ENCODE assay signal across 8 cellular contexts in genomic region chr7:66204822-66205735, GRCh38. TPM values are rescaled to one million over a fixed set of nuclear protein-coding genes. Genes with fewer than 3 reads are reported as not detected.
DNase-seq lines count a peak whose midpoint lies in the region; ATAC-seq, FAIRE-seq and TF ChIP-seq lines count a peak whose summit lies in the region.

Gene TPST1 (plus strand): TSS chr7:66205334. CDS start chr7:66240426, 35,092 bp downstream.

- H2AFZ ChIP-seq in keratinocyte (ENCODE audit: control insufficient read depth, low read length) = peak within 1 kb of the TSS; percentile 80

- H3K36me3 ChIP-seq in keratinocyte (ENCODE audit: control insufficient read depth in 2 of 2, extremely low read depth in 1 of 2, insufficient read depth in 2 of 2, low read length in 2 of 2) = peaks cover 0 to 2% of the 10 kb centered on the region in 2 experiments

- H3K9me3 ChIP-seq in keratinocyte (ENCODE audit: control insufficient read depth, low read depth, low read length) = no peaks in the 10 kb centered on the region

- FAIRE-seq in keratinocyte (lab: Jason Lieb, UNC) = peak; percentile 51

- peak; percentile 99 for DNase-seq in AG08396 (ENCODE audit: low spot score)
- peak; percentile 97 for DNase-seq in NCI-H2227 treated with DMSO at 0.1 percent for 48 hours (lab: John Stamatoyannopoulos, UW)
- DNase-seq in activated CD4-positive, CD25-positive, alpha-beta regulatory T cell treated with anti-CD3 and anti-CD28 coated beads, Interleukin-2, amount 50 U/mL, for 72 hours = peak; percentile 76
- peak; percentile 55 to 90 for DNase-seq in cerebellar nuclear complex (lab: John Stamatoyannopoulos, UW)
- no peak for DNase-seq in keratinocyte (ENCODE audit: low read depth, low spot score)
- DNase-seq in stimulated activated CD4-positive, alpha-beta T cell treated with anti-CD3 and anti-CD28 coated beads, Interleukin-12 subunit alpha, Interleukin-12 subunit beta, amount 100 ng/mL, for 48 hours (ENCODE audit: low read depth in 2 of 3, low spot score in 1 of 3) = peak; percentile 62 to 75 (median 70)

- H3K4me3 ChIP-seq in keratinocyte (ENCODE audit: control insufficient read depth in 2 of 3, extremely low read depth in 1 of 3, insufficient read depth in 2 of 3, low read depth in 1 of 3, low read length in 3 of 3) = peak within 1 kb of the TSS; percentile 75 to 95 (median 77)

- peaks cover 10% of the 10 kb centered on the region for H3K4me1 ChIP-seq in keratinocyte (ENCODE audit: control insufficient read depth, extremely low read depth, insufficient read depth, low read length)

- peaks cover 19% of the 10 kb centered on the region for H3K79me2 ChIP-seq in keratinocyte (ENCODE audit: control insufficient read depth, insufficient read depth, low read length)

- peak within 1 kb of the TSS; percentile 66 for H3K27ac ChIP-seq in keratinocyte (ENCODE audit: control insufficient read depth, insufficient read depth, low read length)

- peak; percentile 94 for ATAC-seq in GM18909 (IDR thresholded peaks at IDR 0.05; ENCODE audit: poor library complexity, unreplicated experiment)
- ATAC-seq in HG03159 (IDR thresholded peaks at IDR 0.05; ENCODE audit: unreplicated experiment) = peak; percentile 89

- H3K9ac ChIP-seq in keratinocyte (ENCODE audit: control insufficient read depth, extremely low read depth, insufficient read depth, low read length) = peak within 1 kb of the TSS; percentile 70

- no peaks in the 10 kb centered on the region for H3K9me1 ChIP-seq in keratinocyte (ENCODE audit: control insufficient read depth, extremely low read depth, insufficient read depth, low read length)

- TF ChIP-seq CTCF in keratinocyte (optimal IDR thresholded peaks at IDR 0.05 in 1 of 3, IDR thresholded peaks at IDR 0.05 in 1 of 3, conservative IDR thresholded peaks at IDR 0.05 in 1 of 3; ENCODE audit: extremely low read depth in 1 of 3, insufficient read depth in 2 of 3, low read length in 3 of 3) = peak; percentile 29 to 65 (median 56)

- H3K4me2 ChIP-seq in keratinocyte (ENCODE audit: control insufficient read depth, extremely low read depth, insufficient read depth, low read depth, low read length) = peak within 1 kb of the TSS; percentile 94

- dilution Hi-C loops in keratinocyte (cut with MboI; ENCODE audit: extremely low pct_ligation_motif_present, low sequenced_read_pairs) = no loop called here

- H3K27me3 ChIP-seq in keratinocyte (ENCODE audit: control insufficient read depth, extremely low read depth, insufficient read depth, low read length) = no peaks in the 10 kb centered on the region

- H4K20me1 ChIP-seq in keratinocyte (ENCODE audit: control insufficient read depth, extremely low read depth, insufficient read depth, low read length) = no peaks in the 10 kb centered on the region

RNA-seq across cellular contexts. Expression of gene TPST1, which starts in this region (rescaled TPM):
- 31.5 to 48.5 TPM (median 47.3 TPM) in 3 replicates for polyA plus RNA-seq in keratinocyte
- 6.3 TPM for polyA plus RNA-seq in keratinocyte (2011; ENCODE audit: low read depth)
- polyA plus RNA-seq in keratinocyte (2011; cell fraction: cytosol; rRNA removed) = 25.0 and 43.8 TPM in 2 replicates
- 79.4 and 81.7 TPM in 2 replicates for polyA plus RNA-seq in keratinocyte (2011; cell fraction: nucleus; rRNA removed)
- polyA plus RNA-seq in keratinocyte (2012; ENCODE audit: low replicate concordance) = 9.2 and 30.0 TPM in 2 replicates
- 15.8 to 61.1 TPM (median 40.1 TPM) in 3 replicates for polyA minus RNA-seq in keratinocyte
- polyA minus RNA-seq in keratinocyte (2011; cell fraction: cytosol; rRNA and poly(A)+ RNA removed) = 36.3 TPM
- polyA minus RNA-seq in keratinocyte (2011; cell fraction: nucleus; rRNA and poly(A)+ RNA removed) = 30.7 and 79.0 TPM in 2 replicates
